13 cellular contexts compared by ENCODE assay signal in genomic region chr17:69961488-69962145, GRCh38.
DNase-seq lines count a peak whose midpoint lies in the region; ATAC-seq, FAIRE-seq and TF ChIP-seq lines count a peak whose summit lies in the region.
"Had no signal": no experiment of that assay in that cellular context is flagged by ENCODE, and none has a peak within 500 bp of the region (broad histone marks: within the 10 kb centered on the region; RNA-seq: fewer than 3 reads in every experiment).

No MANE protein-coding gene starts in this region.

- H3K4me3 ChIP-seq in HUES48 (ENCODE audit: low read depth, low read length) (no peak overlapping the region), OCI-LY7 (ENCODE audit: low read depth, low read length, poor library complexity, severe bottlenecking) (no peak overlapping the region), HepG2 (replicated peaks in 1 of 3; ENCODE audit: insufficient read depth in 1 of 3, low read depth in 2 of 3, low read length in 3 of 3) (no peak overlapping the region)
- H3K4me3 ChIP-seq: cardiac muscle cell, left ventricle myocardium inferior had no signal

- H3K27ac ChIP-seq in HUES48 (ENCODE audit: low read depth, low read length) (peak overlapping the region; percentile 32), OCI-LY7 (ENCODE audit: low read depth, low read length, poor library complexity, severe bottlenecking) (no peak overlapping the region), HepG2 (ENCODE audit: extremely low read length, insufficient read depth, low read length) (no peak overlapping the region)
- H3K27ac ChIP-seq: cardiac muscle cell, KMS-11, left ventricle myocardium inferior had no signal

- no TSS peak for BruUV-seq in OCI-LY7 (replicated peaks; lab: Mats Ljungman, UMichigan)
- BruUV-seq in HepG2 (replicated peaks; lab: Mats Ljungman, UMichigan), result no TSS peak

- H3K79me2 ChIP-seq in OCI-LY7 (ENCODE audit: insufficient read depth, low read depth, low read length) (no peaks in the 10 kb centered on the region), HepG2 (ENCODE audit: insufficient read depth, low read length) (no peaks in the 10 kb centered on the region)

- DNase-seq in OCI-LY7 (ENCODE audit: low spot score) (peak; percentile 3), globus pallidus (ENCODE audit: low spot score) (peak; percentile 19), sciatic nerve (ENCODE audit: low spot score) (peak; percentile 56), RKO (ENCODE audit: low spot score) (no peak), HepG2 (ENCODE audit: low spot score) (no peak)
- DNase-seq: activated CD4-positive, CD25-positive, alpha-beta regulatory T cell treated with anti-CD3 and anti-CD28 coated beads, Interleukin-2, amount 50 U/mL, for 72 hours; stimulated activated CD4-positive, alpha-beta T cell treated with anti-CD3 and anti-CD28 coated beads, Interleukin-4, amount 100 ng/mL, for 4 hours had no signal

- H3K4me2 ChIP-seq in OCI-LY7 (ENCODE audit: low read length) (no peak overlapping the region), HepG2 (ENCODE audit: low read depth, low read length) (no peak overlapping the region)
- H3K4me2 ChIP-seq: KMS-11 had no signal

- H3K9me3 ChIP-seq in HUES48 (ENCODE audit: control insufficient read depth, insufficient read depth, low read length), result no peaks in the 10 kb centered on the region
- H3K9me3 ChIP-seq in OCI-LY7 (ENCODE audit: low read length), result no peaks in the 10 kb centered on the region
- peaks cover 96% of the 10 kb centered on the region for H3K9me3 ChIP-seq in HepG2 (ENCODE audit: low read length)

- TF ChIP-seq POLR2A in HepG2 (IDR thresholded peaks at IDR 0.05; ENCODE audit: insufficient read depth in 1 of 2, low read depth in 2 of 2, low read length in 2 of 2), result no peak

- no peak for TF ChIP-seq RAD21 in HepG2 (CRISPR knock-in tag; IDR thresholded peaks at IDR 0.05)

- 20% methylated on average over 7 of the region's 7 CpGs for WGBS in HepG2 (ENCODE audit: low lambda C conversion rate)

- peaks cover 4% of the 10 kb centered on the region; the same call in 1 of the 2 replicates for H3K9me2 ChIP-seq in OCI-LY7 (ENCODE audit: insufficient read depth, low read length)

- intact Hi-C loops in OCI-LY7 (cut with micrococcal nuclease; ENCODE audit: unreplicated experiment) (no loop called here), sciatic nerve (cut with DNase I) (no loop called here), HepG2 (cut with micrococcal nuclease; ENCODE audit: unreplicated experiment) (no loop called here)

- no peak for FAIRE-seq in HepG2 (lab: Jason Lieb, UNC)

- H3K4me1 ChIP-seq in HUES48 (ENCODE audit: control insufficient read depth, insufficient read depth, low read length) (peaks cover 13% of the 10 kb centered on the region), OCI-LY7 (ENCODE audit: insufficient read depth, low read length, poor library complexity, severe bottlenecking) (no peaks in the 10 kb centered on the region), HepG2 (ENCODE audit: insufficient read depth, low read length) (no peaks in the 10 kb centered on the region)

- H4K20me1 ChIP-seq in OCI-LY7 (ENCODE audit: insufficient read depth, low read length), result no peaks in the 10 kb centered on the region
- no peaks in the 10 kb centered on the region for H4K20me1 ChIP-seq in HepG2 (ENCODE audit: insufficient read depth, low read length)

- no peak for TF ChIP-seq EP300 in HepG2 (IDR thresholded peaks at IDR 0.05; ENCODE audit: low read depth in 2 of 2, low read length in 2 of 2)
- TF ChIP-seq EP300 in HepG2 (CRISPR knock-in tag; IDR thresholded peaks at IDR 0.05; ENCODE audit: borderline replicate concordance), result no peak

- POLR2A ChIA-PET in OCI-LY7 (lab: Charles Lee) (interaction anchor here (0.6 to 1.2 kb wide), 3 partner anchors 9 to 1175 kb away, joined by 3 to 5 read pairs (median 4); no protein-coding TSS in a partner anchor), HepG2 (lab: Yijun Ruan, JAX) (no interaction called here)

- TF ChIP-seq CTCF in OCI-LY7 (conservative IDR thresholded peaks at IDR 0.05; ENCODE audit: low read length) (no peak), HepG2 (CRISPR knock-in tag; IDR thresholded peaks at IDR 0.05) (no peak)

- ATAC-seq in sciatic nerve (peak; percentile 88), HG03354 (IDR thresholded peaks at IDR 0.05; ENCODE audit: poor library complexity, severe bottlenecking, unreplicated experiment) (no peak), HepG2 (no peak)
- ATAC-seq: HCT116 had no signal

- H3K36me3 ChIP-seq in HUES48 (ENCODE audit: control insufficient read depth, insufficient read depth, low read length) (no peaks in the 10 kb centered on the region), OCI-LY7 (ENCODE audit: insufficient read depth, low read length) (no peaks in the 10 kb centered on the region), HepG2 (replicated peaks in 1 of 2; ENCODE audit: control insufficient read depth in 1 of 2, insufficient read depth in 2 of 2, low read length in 2 of 2) (no peaks in the 10 kb centered on the region)
- H3K36me3 ChIP-seq: cardiac muscle cell, left ventricle myocardium inferior had no signal

- H2AFZ ChIP-seq in OCI-LY7 (ENCODE audit: low read length), result no peak overlapping the region
- H2AFZ ChIP-seq in HepG2 (ENCODE audit: low read length), result no peak overlapping the region

- CTCF ChIA-PET in OCI-LY7 (lab: Charles Lee; ENCODE audit: unreplicated experiment) (no interaction called here), HepG2 (lab: Yijun Ruan, JAX; ENCODE audit: low intra/inter-chr PET ratio, low total read pairs) (no interaction called here)

- H3K27me3 ChIP-seq in HUES48 (ENCODE audit: control insufficient read depth, insufficient read depth, low read length) (no peaks in the 10 kb centered on the region), HepG2 (ENCODE audit: control insufficient read depth in 1 of 2, insufficient read depth in 2 of 2, low read length in 2 of 2) (no peaks in the 10 kb centered on the region; a peak in 1 of 5 replicates)

- H3K9ac ChIP-seq in HUES48 (ENCODE audit: low read depth, low read length), result no peak overlapping the region
- no peak overlapping the region for H3K9ac ChIP-seq in HepG2 (ENCODE audit: insufficient read depth, low read depth, low read length)
- H3K9ac ChIP-seq: KMS-11 had no signal

- in situ Hi-C loops in HepG2 (cut with HindIII; ENCODE audit: extremely low pct_ligation_motif_present, low pct_unique_long_range_greater_than_20kb), result no loop called here

TF ChIP-seq in HepG2, 621 proteins besides CTCF, POLR2A, EP300 and RAD21:
- no peak for TF ChIP-seq ZBTB14 (CRISPR knock-in tag; IDR thresholded peaks at IDR 0.05)
- no peak for TF ChIP-seq ELK4 (CRISPR knock-in tag; IDR thresholded peaks at IDR 0.05; ENCODE audit: borderline replicate concordance)

Comparison
In these comparisons a context has a peak if more than half of its experiments do, and no peak if none do; other contexts are left out.
1. DNase-seq: peak in OCI-LY7 (single experiment), globus pallidus (single experiment) and sciatic nerve (single experiment); none in RKO (single experiment) and HepG2 (single experiment).